In genomic region chr7:76008156-76008687, GRCh38 we compare ENCODE assay signal across 12 cellular contexts. TPM values are rescaled to one million over a fixed set of nuclear protein-coding genes. Genes with fewer than 3 reads are reported as not detected.
DNase-seq lines count a peak whose midpoint lies in the region; ATAC-seq, FAIRE-seq and TF ChIP-seq lines count a peak whose summit lies in the region.
"Had no signal": no experiment of that assay in that cellular context is flagged by ENCODE, and none has a peak within 500 bp of the region (broad histone marks: within the 10 kb centered on the region; RNA-seq: fewer than 3 reads in every experiment).

No MANE protein-coding gene starts in this region.

- no peaks in the 10 kb centered on the region for H3K9me3 Mint-ChIP-seq in nephron progenitor cell

- CTCF ChIA-PET in GM12878 (lab: Yijun Ruan, JAX): interaction anchor here (2.1 to 2.2 kb wide), 2 partner anchors 11 to 142 kb away, joined by 7 to 20 read pairs; no protein-coding TSS in a partner anchor

- H3K27ac ChIP-seq in KMS-11 (peak overlapping the region; percentile 55), GM12878 (ENCODE audit: control insufficient read depth, insufficient read depth) (no peak overlapping the region)
- H3K27ac ChIP-seq: 22Rv1 had no signal

- H2AFZ ChIP-seq in KMS-11 (ENCODE audit: low read depth) (no peak overlapping the region), GM12878 (ENCODE audit: control insufficient read depth, low read depth, low read length) (no peak overlapping the region)

- TF ChIP-seq CTCF in KMS-11 (conservative IDR thresholded peaks at IDR 0.05; ENCODE audit: low read depth, low read length): no peak
- TF ChIP-seq CTCF in GM12878 (IDR thresholded peaks at IDR 0.05 in 2 of 3, conservative IDR thresholded peaks at IDR 0.05 in 1 of 3; ENCODE audit: control insufficient read depth in 2 of 3, extremely low read depth in 1 of 3, insufficient read depth in 1 of 3, low read depth in 3 of 3, low read length in 3 of 3): no peak
- no peak for TF ChIP-seq CTCF in nephron progenitor cell (IDR thresholded peaks at IDR 0.05)

- H3K4me1 Mint-ChIP-seq in nephron progenitor cell: no peaks in the 10 kb centered on the region

- no peak for DNase-seq in activated CD4-positive, CD25-positive, alpha-beta regulatory T cell (lab: John Stamatoyannopoulos, UW)
- peak; percentile 23 for DNase-seq in GM12878 (ENCODE audit: low read depth, low spot score)
- no peak for DNase-seq in nephron progenitor cell
- no peak for DNase-seq in activated gamma-delta T cell (lab: John Stamatoyannopoulos, UW)
- DNase-seq: spleen had no signal

- no peaks in the 10 kb centered on the region for H3K27me3 Mint-ChIP-seq in nephron progenitor cell (ENCODE audit: low read depth, poor library complexity)

- ATAC-seq in activated CD4-positive, CD25-positive, alpha-beta regulatory T cell treated with anti-CD3 and anti-CD28 coated beads, Interleukin-2, amount 50 U/mL, for 24 hours: peak; percentile 32 to 44
- ATAC-seq in GM12878: peak; percentile 81
- ATAC-seq in HG03520 (IDR thresholded peaks at IDR 0.05; ENCODE audit: unreplicated experiment): no peak
- no peak for ATAC-seq in GM18909 (IDR thresholded peaks at IDR 0.05; ENCODE audit: poor library complexity, unreplicated experiment)

- TF ChIP-seq RAD21 in GM12878 (IDR thresholded peaks at IDR 0.05; ENCODE audit: insufficient read depth, low read depth, low read length): no peak

- no TSS peak for BruUV-seq in GM12878 (replicated peaks; lab: Mats Ljungman, UMichigan)

- H3K27ac Mint-ChIP-seq in nephron progenitor cell: peak overlapping the region; percentile 69

- H4K20me1 ChIP-seq in KMS-11 (ENCODE audit: insufficient read depth) (no peaks in the 10 kb centered on the region), GM12878 (ENCODE audit: control insufficient read depth, insufficient read depth) (no peaks in the 10 kb centered on the region)

- no peak for TF ChIP-seq EP300 in GM12878 (IDR thresholded peaks at IDR 0.05; ENCODE audit: borderline replicate concordance in 1 of 2, control insufficient read depth in 1 of 2, low read depth in 2 of 2, low read length in 2 of 2)

- H3K36me3 ChIP-seq in KMS-11 (ENCODE audit: insufficient read depth): no peaks in the 10 kb centered on the region
- H3K36me3 ChIP-seq in GM12878 (ENCODE audit: control insufficient read depth in 2 of 2, insufficient read depth in 2 of 2, low read length in 1 of 2): peaks cover 0 to 4% of the 10 kb centered on the region in 2 experiments; a peak in 2 of 4 replicates

- 60% methylated on average over 7 of the region's 8 CpGs for WGBS in GM12878 (ENCODE audit: insufficient coverage, insufficient replicate concordance, low lambda C conversion rate, missing lambda C conversion rate)

- H3K36me3 Mint-ChIP-seq in nephron progenitor cell (ENCODE audit: low read depth): peaks cover 18% of the 10 kb centered on the region

- H3K9ac ChIP-seq in KMS-11 (no peak overlapping the region; the same call in 1 of the 2 replicates), GM12878 (ENCODE audit: control insufficient read depth, insufficient read depth, low read length) (no peak overlapping the region)

- no peak overlapping the region for H3K4me3 ChIP-seq in KMS-11 (IDR thresholded peaks at IDR 0.05; ENCODE audit: insufficient read depth, low read depth, low read length)
- H3K4me3 ChIP-seq in GM12878: no peak overlapping the region
- H3K4me3 ChIP-seq: lung, spleen had no signal

- SMC1A ChIA-PET in GM12878 (lab: Charles Lee; ENCODE audit: uncharacterized antibody, unreplicated experiment): interaction anchor here (1.5 kb wide), 1 partner anchor 12 kb away, joined by 9 read pairs; no protein-coding TSS in a partner anchor

- H3K4me1 ChIP-seq in KMS-11 (ENCODE audit: low read depth, poor library complexity, severe bottlenecking): peaks cover 32% of the 10 kb centered on the region
- H3K4me1 ChIP-seq in GM12878 (ENCODE audit: control insufficient read depth, insufficient read depth, low read length): peaks cover 19% of the 10 kb centered on the region

- POLR2A ChIA-PET in GM12878 (lab: Charles Lee): interaction anchor here (0.6 to 1.4 kb wide), 5 partner anchors 13 to 166 kb away, joined by 3 to 7 read pairs (median 4); no protein-coding TSS in a partner anchor

- H3K9me3 ChIP-seq in GM12878 (replicated peaks; ENCODE audit: control insufficient read depth, insufficient read depth, low read length): no peaks in the 10 kb centered on the region
- H3K9me3 ChIP-seq: spleen had no signal

- RAD21 ChIA-PET in GM12878 (lab: Charles Lee; ENCODE audit: unreplicated experiment): interaction anchor here (1.0 to 4.4 kb wide), 3 partner anchors 12 to 141 kb away, joined by 3 to 21 read pairs (median 4); no protein-coding TSS in a partner anchor

- H3K27me3 ChIP-seq in KMS-11 (ENCODE audit: insufficient read depth, low read depth) (no peaks in the 10 kb centered on the region), GM12878 (replicated peaks in 1 of 2; ENCODE audit: control insufficient read depth in 2 of 2, insufficient read depth in 2 of 2, low read length in 1 of 2) (no peaks in the 10 kb centered on the region)
- H3K27me3 ChIP-seq: spleen had no signal

- H3K4me2 ChIP-seq in KMS-11 (peak overlapping the region; percentile 49), GM12878 (ENCODE audit: control insufficient read depth, insufficient read depth) (peak overlapping the region; percentile 44)

- intact Hi-C loops in GM12878 (cut with micrococcal nuclease; ENCODE audit: unreplicated experiment): no loop called here

- no peak for FAIRE-seq in GM12878 (lab: Jason Lieb, UNC)
- FAIRE-seq: D721Med had no signal

- in situ Hi-C loops in GM12878 (cut with MboI): no loop called here

- H3K4me3 Mint-ChIP-seq in nephron progenitor cell: no peak overlapping the region

- TF ChIP-seq POLR2A in GM12878 (IDR thresholded peaks at IDR 0.05; ENCODE audit: low read depth, low read length): no peak

- H3K79me2 ChIP-seq in KMS-11 (ENCODE audit: insufficient read depth, low read depth): no peaks in the 10 kb centered on the region
- no peaks in the 10 kb centered on the region for H3K79me2 ChIP-seq in GM12878 (ENCODE audit: control insufficient read depth, insufficient read depth, low read length)

RNA-seq across cellular contexts. Expression of gene TMEM120A, which starts 13.8 kb away (rescaled TPM):
- 42.9 and 48.9 TPM in 2 replicates for total RNA-seq in GM12878 (2013; cell fraction: nucleolus; rRNA removed)
- total RNA-seq in GM12878 (2014; rRNA removed): 11.7 and 12.7 TPM in 2 replicates
- 9.1 and 10.8 TPM in 2 replicates for total RNA-seq in GM12878 (2014; rRNA removed; fragmentation: Illumina TruSeq; extraction: Trizol)
- total RNA-seq in GM12878 (2021): 18.1 and 21.2 TPM in 2 replicates
- polyA plus RNA-seq in GM12878 (2011; ENCODE audit: low read depth): 24.8 TPM
- 65.5 and 86.6 TPM in 2 replicates for polyA plus RNA-seq in GM12878 (2011; rRNA removed)
- 61.9 and 84.4 TPM in 2 replicates for polyA plus RNA-seq in GM12878 (2011; cell fraction: cytosol; rRNA removed)
- polyA plus RNA-seq in GM12878 (2011; cell fraction: nucleus; rRNA removed): 108 and 137 TPM in 2 replicates
- polyA plus RNA-seq in GM12878 (2012): 28.3 and 44.7 TPM in 2 replicates
- polyA plus RNA-seq in GM12878 (2014; fragmentation: Illumina TruSeq; extraction: Trizol): 17.1 and 18.7 TPM in 2 replicates
- polyA plus RNA-seq in GM12878 (2014; fragmentation: Nextera tagmentation; extraction: Ambion mirVana): 1 to 10 TPM in 1 of 2 experiments, under 1 TPM in 1; 0.43 to 3.7 TPM
- 26.2 and 27.6 TPM in 2 replicates for polyA plus RNA-seq in GM12878 (2014; rRNA removed)
- polyA plus RNA-seq in GM12878 (2016; fragmentation: Nextera tagmentation; extraction: Ambion mirVana): 10 to 100 TPM; 20.0 to 25.0 TPM
- polyA minus RNA-seq in GM12878 (2011; rRNA and poly(A)+ RNA removed): 139 and 147 TPM in 2 replicates
- polyA minus RNA-seq in GM12878 (2011; cell fraction: cytosol; rRNA and poly(A)+ RNA removed): 19.4 and 23.9 TPM in 2 replicates
- 21.0 and 23.5 TPM in 2 replicates for polyA minus RNA-seq in GM12878 (2011; cell fraction: nucleus; rRNA and poly(A)+ RNA removed)

RNA-seq across cellular contexts. Expression of gene STYXL1, which starts 39.6 kb away (rescaled TPM):
- 16.9 and 17.2 TPM in 2 replicates for total RNA-seq in GM12878 (2013; cell fraction: nucleolus; rRNA removed)
- total RNA-seq in GM12878 (2014; rRNA removed) (40.2 and 43.4 TPM in 2 replicates), GM12878 (2014; rRNA removed; fragmentation: Illumina TruSeq; extraction: Trizol) (38.0 and 38.8 TPM in 2 replicates), GM12878 (2021) (25.6 and 29.3 TPM in 2 replicates)
- 36.9 TPM for polyA plus RNA-seq in GM12878 (2011; ENCODE audit: low read depth)
- polyA plus RNA-seq in GM12878 (2011; rRNA removed) (23.8 and 34.6 TPM in 2 replicates), GM12878 (2014; fragmentation: Illumina TruSeq; extraction: Trizol) (44.3 and 58.3 TPM in 2 replicates), GM12878 (2014; fragmentation: Nextera tagmentation; extraction: Ambion mirVana) (10 to 100 TPM; 18.4 to 33.3 TPM), GM12878 (2014; rRNA removed) (39.7 and 46.7 TPM in 2 replicates), GM12878 (2016; fragmentation: Nextera tagmentation; extraction: Ambion mirVana) (10 to 100 TPM; 61.4 to 65.9 TPM)
- polyA plus RNA-seq in GM12878 (2011; cell fraction: cytosol; rRNA removed): 32.1 and 44.0 TPM in 2 replicates
- polyA plus RNA-seq in GM12878 (2011; cell fraction: nucleus; rRNA removed): 22.8 and 23.2 TPM in 2 replicates
- 28.9 and 42.6 TPM in 2 replicates for polyA plus RNA-seq in GM12878 (2012)
- 17.1 and 19.3 TPM in 2 replicates for polyA minus RNA-seq in GM12878 (2011; rRNA and poly(A)+ RNA removed)
- 4.1 and 5.6 TPM in 2 replicates for polyA minus RNA-seq in GM12878 (2011; cell fraction: cytosol; rRNA and poly(A)+ RNA removed)
- 4.7 and 7.5 TPM in 2 replicates for polyA minus RNA-seq in GM12878 (2011; cell fraction: nucleus; rRNA and poly(A)+ RNA removed)

RNA-seq across cellular contexts. Expression of gene MDH2, which starts 39.7 kb away (rescaled TPM):
- 72.2 and 76.1 TPM in 2 replicates for total RNA-seq in GM12878 (2013; cell fraction: nucleolus; rRNA removed)
- total RNA-seq in GM12878 (2014; rRNA removed) (237 and 266 TPM in 2 replicates), GM12878 (2014; rRNA removed; fragmentation: Illumina TruSeq; extraction: Trizol) (107 and 109 TPM in 2 replicates), GM12878 (2021) (351 and 364 TPM in 2 replicates)
- 98.8 TPM for polyA plus RNA-seq in GM12878 (2011; ENCODE audit: low read depth)
- polyA plus RNA-seq in GM12878 (2011; rRNA removed) (47.7 and 170 TPM in 2 replicates), GM12878 (2014; fragmentation: Illumina TruSeq; extraction: Trizol) (132 and 233 TPM in 2 replicates), GM12878 (2014; fragmentation: Nextera tagmentation; extraction: Ambion mirVana) (100 to 1,000 TPM; 106 to 131 TPM), GM12878 (2014; rRNA removed) (118 and 151 TPM in 2 replicates), GM12878 (2016; fragmentation: Nextera tagmentation; extraction: Ambion mirVana) (100 to 1,000 TPM; 491 to 530 TPM)
- 135 and 168 TPM in 2 replicates for polyA plus RNA-seq in GM12878 (2011; cell fraction: cytosol; rRNA removed)
- 180 and 224 TPM in 2 replicates for polyA plus RNA-seq in GM12878 (2011; cell fraction: nucleus; rRNA removed)
- polyA plus RNA-seq in GM12878 (2012): 161 and 211 TPM in 2 replicates
- polyA minus RNA-seq in GM12878 (2011; rRNA and poly(A)+ RNA removed): 94.0 and 114 TPM in 2 replicates
- polyA minus RNA-seq in GM12878 (2011; cell fraction: cytosol; rRNA and poly(A)+ RNA removed): 144 and 146 TPM in 2 replicates
- 43.5 and 74.1 TPM in 2 replicates for polyA minus RNA-seq in GM12878 (2011; cell fraction: nucleus; rRNA and poly(A)+ RNA removed)

Comparison
In these comparisons a context has a peak if more than half of its experiments do, and no peak if none do; other contexts are left out.
1. ATAC-seq: peak in activated CD4-positive, CD25-positive, alpha-beta regulatory T cell treated with anti-CD3 and anti-CD28 coated beads, Interleukin-2, amount 50 U/mL, for 24 hours (2 of 2) and GM12878 (single experiment); none in HG03520 (single experiment) and GM18909 (single experiment).